ENCODE assay signal across 23 cellular contexts in genomic region chr7:173120-173918, GRCh38.
"Had no signal": no experiment of that assay in that cellular context is flagged by ENCODE, and none has a peak within 500 bp of the region (broad histone marks: within the 10 kb centered on the region; RNA-seq: fewer than 3 reads in every experiment).

No MANE protein-coding gene starts in this region.

- H3K9me3 ChIP-seq: gastroesophageal sphincter, right atrium auricular region, testis, transverse colon had no signal

- H3K4me3 Mint-ChIP-seq: activated CD4-positive, alpha-beta T cell treated with anti-CD3 and anti-CD28 coated beads for 36 hours; activated CD8-positive, alpha-beta memory T cell treated with anti-CD3 and anti-CD28 coated beads, Interleukin-2, amount 10 ng/mL, durations not matched to agents 7 days and 5 days; activated CD8-positive, alpha-beta T cell treated with anti-CD3 and anti-CD28 coated beads, Interleukin-2, amount 10 ng/mL, durations not matched to agents 7 days and 5 days; activated naive CD8-positive, alpha-beta T cell; memory B cell; natural killer cell treated with Interleukin-12 subunit alpha and Interleukin-12 subunit beta and Interleukin-15 and Interleukin-18, amount 100 ng/mL, for 72 hours; T-helper 2 cell treated with Interferon-gamma antibody and Interleukin-4, amounts not matched to agents 5 μg/mL and 100 μg/mL, for 36 hours had no signal

- H3K36me3 ChIP-seq: gastroesophageal sphincter, right atrium auricular region, transverse colon had no signal

- ATAC-seq: activated CD4-positive, alpha-beta T cell treated with anti-CD3 and anti-CD28 coated beads for 36 hours; activated CD8-positive, alpha-beta memory T cell treated with anti-CD3 and anti-CD28 coated beads, Interleukin-2, amount 10 ng/mL, durations not matched to agents 7 days and 5 days; activated CD8-positive, alpha-beta T cell treated with anti-CD3 and anti-CD28 coated beads, Interleukin-2, amount 10 ng/mL, durations not matched to agents 7 days and 5 days; gastroesophageal sphincter had no signal

- H3K9me3 Mint-ChIP-seq: activated T-helper 2 cell treated with anti-CD3 and anti-CD28 coated beads, Interferon-gamma antibody, Interleukin-2, Interleukin-4, amounts not matched to agents 10 μg/mL and 5 μg/mL and 100 μg/mL, durations not matched to agents 14 hours and 24 hours and 36 hours; memory B cell; natural killer cell treated with Interleukin-12 subunit alpha and Interleukin-12 subunit beta and Interleukin-15 and Interleukin-18, amount 100 ng/mL, for 72 hours; T-helper 2 cell treated with Interferon-gamma antibody and Interleukin-4, amounts not matched to agents 5 μg/mL and 100 μg/mL, for 36 hours had no signal

- H3K4me1 Mint-ChIP-seq: activated CD4-positive, alpha-beta T cell treated with anti-CD3 and anti-CD28 coated beads for 36 hours; activated CD8-positive, alpha-beta memory T cell treated with anti-CD3 and anti-CD28 coated beads, Interleukin-2, amount 10 ng/mL, durations not matched to agents 7 days and 5 days; memory B cell had no signal

- H3K27me3 ChIP-seq: gastroesophageal sphincter, right atrium auricular region, testis had no signal

- H3K27ac Mint-ChIP-seq: activated CD4-positive, alpha-beta T cell treated with anti-CD3 and anti-CD28 coated beads for 36 hours; activated CD8-positive, alpha-beta memory T cell treated with anti-CD3 and anti-CD28 coated beads, Interleukin-2, amount 10 ng/mL, durations not matched to agents 7 days and 5 days; activated CD8-positive, alpha-beta T cell treated with anti-CD3 and anti-CD28 coated beads, Interleukin-2, amount 10 ng/mL, durations not matched to agents 7 days and 5 days; activated naive CD8-positive, alpha-beta T cell; activated T-helper 2 cell treated with anti-CD3 and anti-CD28 coated beads, Interferon-gamma antibody, Interleukin-2, Interleukin-4, amounts not matched to agents 10 μg/mL and 5 μg/mL and 100 μg/mL, durations not matched to agents 14 hours and 24 hours and 36 hours; memory B cell; natural killer cell treated with Interleukin-12 subunit alpha and Interleukin-12 subunit beta and Interleukin-15 and Interleukin-18, amount 100 ng/mL, for 72 hours; T-helper 2 cell treated with Interferon-gamma antibody and Interleukin-4, amounts not matched to agents 5 μg/mL and 100 μg/mL, for 36 hours had no signal

- H3K27ac ChIP-seq: hepatocyte, right atrium auricular region, testis, transverse colon had no signal

- DNase-seq: activated CD4-positive, alpha-beta T cell treated with anti-CD3 and anti-CD28 coated beads for 36 hours; activated CD4-positive, CD25-positive, alpha-beta regulatory T cell; activated CD8-positive, alpha-beta memory T cell treated with anti-CD3 and anti-CD28 coated beads, Interleukin-2, amount 10 ng/mL, durations not matched to agents 7 days and 5 days; activated CD8-positive, alpha-beta T cell treated with anti-CD3 and anti-CD28 coated beads, Interleukin-2, amount 10 ng/mL, durations not matched to agents 7 days and 5 days; activated T-cell treated with anti-CD3 and anti-CD28 coated beads, Interleukin-2, amount 50 U/mL, for 48 hours; anterior cingulate cortex; effector CD8-positive, alpha-beta T cell; islet precursor cell; left cardiac atrium; nucleus accumbens; stimulated activated CD4-positive, alpha-beta T cell treated with anti-CD3 and anti-CD28 coated beads, Interleukin-15, amount 100 ng/mL, for 24 hours; stimulated activated naive CD4-positive, alpha-beta T cell; T-helper 1 cell; testis; transverse colon had no signal

- H3K36me3 Mint-ChIP-seq: activated CD8-positive, alpha-beta memory T cell treated with anti-CD3 and anti-CD28 coated beads, Interleukin-2, amount 10 ng/mL, durations not matched to agents 7 days and 5 days; activated naive CD8-positive, alpha-beta T cell; memory B cell; natural killer cell treated with Interleukin-12 subunit alpha and Interleukin-12 subunit beta and Interleukin-15 and Interleukin-18, amount 100 ng/mL, for 72 hours had no signal

- H3K27me3 Mint-ChIP-seq: activated CD8-positive, alpha-beta memory T cell treated with anti-CD3 and anti-CD28 coated beads, Interleukin-2, amount 10 ng/mL, durations not matched to agents 7 days and 5 days had no signal

- H3K4me3 ChIP-seq: gastroesophageal sphincter, hepatocyte, right atrium auricular region, testis, transverse colon had no signal

- H3K4me1 ChIP-seq: transverse colon had no signal
